ENCODE assay signal across 27 cellular contexts in genomic region chr4:4420421-4420820, GRCh38. TPM values are rescaled to one million over a fixed set of nuclear protein-coding genes. Genes with fewer than 3 reads are reported as not detected.
A peak's percentile ranks its signal among the peaks of the same experiment; 100 is the strongest.
DNase-seq lines count a peak whose midpoint lies in the region; ATAC-seq and TF ChIP-seq lines count a peak whose summit lies in the region.
"Had no signal": no experiment of that assay in that cellular context is flagged by ENCODE, and none has a peak within 500 bp of the region (broad histone marks: within the 10 kb centered on the region; RNA-seq: fewer than 3 reads in every experiment).

No MANE protein-coding gene starts in this region.

- TF ChIP-seq CTCF in stomach (IDR thresholded peaks at IDR 0.05) (no peak), WERI-Rb-1 (IDR thresholded peaks at IDR 0.05; ENCODE audit: low read depth, low read length) (no peak)

- H3K9me3 ChIP-seq in T-helper 17 cell (ENCODE audit: control insufficient read depth, low read length, poor library complexity, severe bottlenecking) (no peaks in the 10 kb centered on the region), stomach (no peaks in the 10 kb centered on the region), WERI-Rb-1 (ENCODE audit: severe bottlenecking) (no peaks in the 10 kb centered on the region)
- H3K9me3 ChIP-seq: Caco-2, HAP-1, MG63, SJCRH30 had no signal

- peaks cover 29% of the 10 kb centered on the region for H3K4me1 Mint-ChIP-seq in T-helper 17 cell

- H3K4me1 ChIP-seq in stomach: no peaks in the 10 kb centered on the region
- H3K4me1 ChIP-seq: Caco-2, HAP-1, SJCRH30 had no signal

- TF ChIP-seq EP300 in stomach (IDR thresholded peaks at IDR 0.05): no peak

- no peak for ATAC-seq in T-helper 17 cell
- ATAC-seq in left lobe of liver: no peak
- ATAC-seq: CD8-positive, alpha-beta T cell; PC-3; SK-N-SH treated with all-trans-retinoic acid at 6 μM for 48 hours had no signal

- peak; percentile 12 for DNase-seq in D341Med (ENCODE audit: low spot score)
- DNase-seq in T-helper 17 cell: no peak
- DNase-seq in left lobe of liver (ENCODE audit: low spot score): peak; percentile 26
- DNase-seq in posterior vena cava (ENCODE audit: low spot score): peak; percentile 24
- no peak for DNase-seq in stomach
- no peak for DNase-seq in DMS53 treated with DMSO at 0.1 percent for 48 hours (lab: John Stamatoyannopoulos, UW; ENCODE audit: unreplicated experiment)
- no peak for DNase-seq in WERI-Rb-1
- DNase-seq: Caco-2; CD8-positive, alpha-beta T cell; DMS 273 treated with DMSO at 0.1 percent for 48 hours; DND-41; GOT3; IMR-90; KG1; MG63; NCI-H1105 treated with DMSO at 0.1 percent for 48 hours; NCI-H146; NCI-H1930; NCI-H446; NCI-H524 treated with DMSO at 0.1 percent for 48 hours; NCI-H82; NK-92 treated with Interleukin-12 subunit alpha and Interleukin-12 subunit beta, amount 100 ng/mL, for 24 hours; PC-3; SJCRH30 had no signal

- H3K27me3 Mint-ChIP-seq in T-helper 17 cell: no peaks in the 10 kb centered on the region

- peaks cover 7% of the 10 kb centered on the region for H3K36me3 Mint-ChIP-seq in T-helper 17 cell (ENCODE audit: low read depth)

- H3K27ac ChIP-seq in stomach: no peak overlapping the region
- H3K27ac ChIP-seq in WERI-Rb-1: no peak overlapping the region
- H3K27ac ChIP-seq: C4-2B, SJCRH30 had no signal

- H3K36me3 ChIP-seq in stomach (peaks cover 41 to 100% (median 96%) of the 10 kb centered on the region in 4 donors), WERI-Rb-1 (peaks cover 32% of the 10 kb centered on the region)
- H3K36me3 ChIP-seq: MG63, SJCRH30 had no signal

- intact Hi-C loops in posterior vena cava (cut with DNase I): no loop called here
- intact Hi-C loops in stomach (cut with DNase I; ENCODE audit: low total_unique reads): no loop called here

- no peak for TF ChIP-seq POLR2A in stomach (IDR thresholded peaks at IDR 0.05)

- no peak overlapping the region for H3K4me3 Mint-ChIP-seq in T-helper 17 cell
- H3K4me3 Mint-ChIP-seq: CD8-positive, alpha-beta T cell had no signal

- H3K27ac Mint-ChIP-seq in T-helper 17 cell: peak overlapping the region; percentile 91

- H3K27me3 ChIP-seq in stomach: no peaks in the 10 kb centered on the region
- no peaks in the 10 kb centered on the region for H3K27me3 ChIP-seq in WERI-Rb-1 (ENCODE audit: insufficient read depth, low read depth, severe bottlenecking)
- H3K27me3 ChIP-seq: MG63, SJCRH30 had no signal

- 95 to 98% (median 96%) methylated on average over 9 to 12 of the region's 12 CpGs for WGBS in stomach, 5 donors

- no peak overlapping the region for H3K4me3 ChIP-seq in stomach
- H3K4me3 ChIP-seq in WERI-Rb-1 (ENCODE audit: low read depth, low read length): no peak overlapping the region
- H3K4me3 ChIP-seq: HAP-1, MG63, SJCRH30 had no signal

RNA-seq across cellular contexts. Expression of gene NSG1, which starts 33.5 kb away (rescaled TPM):
- total RNA-seq in T-helper 17 cell (10 to 100 TPM; 13.1 to 50.9 TPM), left lobe of liver (0.13 TPM), posterior vena cava (under 1 TPM; 0.42 to 0.57 TPM), stomach (1 to 10 TPM in 4 of 5 donors, not detected in 1; 1.2 to 8.1 (median 1.8) TPM)
- 10 to 100 TPM in 1 of 3 donors, 1 to 10 TPM in 2; 4.1 to 13.6 (median 8.0) TPM for polyA plus RNA-seq in stomach
- total RNA-seq: PC-3, SJCRH30 had no signal

Comparison
In these comparisons a context has a peak if more than half of its experiments do, and no peak if none do; other contexts are left out.
1. DNase-seq: peak in D341Med (single experiment), left lobe of liver (single experiment) and posterior vena cava (single experiment); none in T-helper 17 cell (0 of 3), stomach (single experiment), DMS53 treated with DMSO at 0.1 percent for 48 hours (single experiment) and WERI-Rb-1 (single experiment).